29 cellular contexts compared by ENCODE assay signal in the genomic region with DNA sequence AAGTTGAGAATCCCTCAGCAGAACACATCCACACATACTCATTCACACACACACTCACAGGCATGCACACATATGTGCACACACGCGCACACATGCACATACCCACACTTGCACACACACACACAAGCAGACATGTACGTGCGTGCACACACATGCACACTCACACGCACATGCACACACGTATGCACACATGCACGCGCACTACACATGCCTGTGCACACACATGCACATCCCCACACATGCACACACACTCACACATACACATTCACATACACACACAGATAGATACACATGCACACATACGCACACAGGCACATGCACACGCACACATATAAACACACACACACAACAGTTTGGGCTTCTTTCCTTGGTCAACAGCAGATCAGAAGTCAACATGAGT. TPM values are rescaled to one million over a fixed set of nuclear protein-coding genes. Genes with fewer than 3 reads are reported as not detected.
"Had no signal": no experiment of that assay in that cellular context is flagged by ENCODE, and none has a peak within 500 bp of the region (broad histone marks: within the 10 kb centered on the region; RNA-seq: fewer than 3 reads in every experiment).

No MANE protein-coding gene starts in this region.

- H3K4me1 ChIP-seq: Peyer's patch, SJSA1 had no signal

- H3K9ac ChIP-seq: SK-N-SH had no signal

- ATAC-seq: activated naive CD8-positive, alpha-beta T cell treated with anti-CD3 and anti-CD28 coated beads, Interleukin-2, amount 50 U/mL, for 24 hours; activated T-cell treated with anti-CD3 and anti-CD28 coated beads, Interleukin-2, amount 50 U/mL, for 4 hours; PC-3 had no signal

- H3K4me3 ChIP-seq: Peyer's patch, SJSA1 had no signal

- DNase-seq: activated CD4-positive, alpha-beta T cell treated with anti-CD3 and anti-CD28 coated beads, Interleukin-2, amount 10 ng/mL, durations not matched to agents 24 days and 14 days; activated CD4-positive, alpha-beta T cell treated with anti-CD3 and anti-CD28 coated beads, Interleukin-2, amount 50 U/mL, for 4 hours; activated CD8-positive, alpha-beta memory T cell treated with anti-CD3 and anti-CD28 coated beads, Interleukin-2, amount 50 U/mL, for 4 hours; activated effector memory CD4-positive, alpha-beta T cell treated with Interleukin-2 at 50 U/mL for 16 hours; activated naive CD4-positive, alpha-beta T cell treated with anti-CD3 and anti-CD28 coated beads, Interleukin-2, amount 10 ng/mL, durations not matched to agents 7 days and 5 days; activated naive CD8-positive, alpha-beta T cell treated with anti-CD3 and anti-CD28 coated beads, Interleukin-2, amount 50 U/mL, for 24 hours; activated T-cell treated with anti-CD3 and anti-CD28 coated beads for 4 hours; activated T-cell treated with anti-CD3 and anti-CD28 coated beads, Interleukin-2, amount 50 U/mL, for 4 hours; anterior cingulate cortex; central memory CD4-positive, alpha-beta T cell; Karpas-422; NCI-H1048; NCI-H1105 treated with DMSO at 0.1 percent for 48 hours; NCI-H1436; NCI-H1694; NCI-H2029; NCI-H510A; NCI-H526; NCI-H748 treated with DMSO at 0.1 percent for 48 hours; NK-92 treated with Interleukin-12 subunit alpha and Interleukin-12 subunit beta, amount 100 ng/mL, for 24 hours; PC-3; Peyer's patch; RPMI8226; SHP77 treated with DMSO at 0.1 percent for 48 hours; SK-N-SH had no signal

- H3K27me3 ChIP-seq: Peyer's patch had no signal

- H3K4me2 ChIP-seq: SK-N-SH had no signal

- FAIRE-seq: TTC549 had no signal

- H3K27ac ChIP-seq: Peyer's patch, SJSA1 had no signal

- H3K9me3 ChIP-seq: Peyer's patch, SJSA1, SK-N-SH had no signal

- H3K36me3 ChIP-seq: Peyer's patch, SJSA1 had no signal

RNA-seq across cellular contexts. Expression of a gene that starts 24.0 kb away (rescaled TPM):
- total RNA-seq: activated CD4-positive, alpha-beta T cell treated with anti-CD3 and anti-CD28 coated beads, Interleukin-2, amount 10 ng/mL, durations not matched to agents 24 days and 14 days; activated T-cell treated with anti-CD3 and anti-CD28 coated beads, Interleukin-2, amount 50 U/mL, for 4 hours; activated T-helper 1 cell treated with anti-CD3 and anti-CD28 coated beads, Interleukin-12 subunit alpha, Interleukin-12 subunit beta, Interleukin-2, Interleukin-4 antibody, amounts not matched to agents 30 ng/mL and 10 ng/mL and 1 ng/mL, durations not matched to agents 14 hours and 24 hours and 36 hours; MCF 10A; PC-3; Peyer's patch; SJSA1 had no signal
- polyA plus RNA-seq: SK-N-SH had no signal
